1 cellular context compared by ENCODE assay signal in the genomic region with DNA sequence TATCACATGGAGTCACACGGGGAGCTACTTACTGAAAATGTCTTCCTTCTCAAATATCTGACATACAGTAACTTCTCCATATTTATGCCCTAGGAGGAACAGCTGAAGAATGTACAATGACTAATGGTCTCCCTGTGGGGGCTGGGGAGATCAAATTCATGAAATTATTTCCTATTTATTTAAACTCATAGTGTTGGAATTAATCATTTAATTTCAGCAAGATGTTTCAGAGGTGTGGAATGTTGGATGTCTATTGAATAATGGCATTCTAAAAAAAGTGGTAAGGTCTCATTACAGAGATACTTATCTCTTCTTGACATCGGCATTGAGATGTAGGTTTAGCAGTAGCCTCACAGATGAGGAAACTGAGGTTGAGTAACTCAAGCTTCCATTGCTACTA.
TF ChIP-seq lines count a peak whose summit lies in the region.

No MANE protein-coding gene starts in this region.

TF ChIP-seq in GM23338, 12 proteins besides CTCF, POLR2A, EP300 and RAD21 (continued from another document):
- TF ChIP-seq, protein P1, sequence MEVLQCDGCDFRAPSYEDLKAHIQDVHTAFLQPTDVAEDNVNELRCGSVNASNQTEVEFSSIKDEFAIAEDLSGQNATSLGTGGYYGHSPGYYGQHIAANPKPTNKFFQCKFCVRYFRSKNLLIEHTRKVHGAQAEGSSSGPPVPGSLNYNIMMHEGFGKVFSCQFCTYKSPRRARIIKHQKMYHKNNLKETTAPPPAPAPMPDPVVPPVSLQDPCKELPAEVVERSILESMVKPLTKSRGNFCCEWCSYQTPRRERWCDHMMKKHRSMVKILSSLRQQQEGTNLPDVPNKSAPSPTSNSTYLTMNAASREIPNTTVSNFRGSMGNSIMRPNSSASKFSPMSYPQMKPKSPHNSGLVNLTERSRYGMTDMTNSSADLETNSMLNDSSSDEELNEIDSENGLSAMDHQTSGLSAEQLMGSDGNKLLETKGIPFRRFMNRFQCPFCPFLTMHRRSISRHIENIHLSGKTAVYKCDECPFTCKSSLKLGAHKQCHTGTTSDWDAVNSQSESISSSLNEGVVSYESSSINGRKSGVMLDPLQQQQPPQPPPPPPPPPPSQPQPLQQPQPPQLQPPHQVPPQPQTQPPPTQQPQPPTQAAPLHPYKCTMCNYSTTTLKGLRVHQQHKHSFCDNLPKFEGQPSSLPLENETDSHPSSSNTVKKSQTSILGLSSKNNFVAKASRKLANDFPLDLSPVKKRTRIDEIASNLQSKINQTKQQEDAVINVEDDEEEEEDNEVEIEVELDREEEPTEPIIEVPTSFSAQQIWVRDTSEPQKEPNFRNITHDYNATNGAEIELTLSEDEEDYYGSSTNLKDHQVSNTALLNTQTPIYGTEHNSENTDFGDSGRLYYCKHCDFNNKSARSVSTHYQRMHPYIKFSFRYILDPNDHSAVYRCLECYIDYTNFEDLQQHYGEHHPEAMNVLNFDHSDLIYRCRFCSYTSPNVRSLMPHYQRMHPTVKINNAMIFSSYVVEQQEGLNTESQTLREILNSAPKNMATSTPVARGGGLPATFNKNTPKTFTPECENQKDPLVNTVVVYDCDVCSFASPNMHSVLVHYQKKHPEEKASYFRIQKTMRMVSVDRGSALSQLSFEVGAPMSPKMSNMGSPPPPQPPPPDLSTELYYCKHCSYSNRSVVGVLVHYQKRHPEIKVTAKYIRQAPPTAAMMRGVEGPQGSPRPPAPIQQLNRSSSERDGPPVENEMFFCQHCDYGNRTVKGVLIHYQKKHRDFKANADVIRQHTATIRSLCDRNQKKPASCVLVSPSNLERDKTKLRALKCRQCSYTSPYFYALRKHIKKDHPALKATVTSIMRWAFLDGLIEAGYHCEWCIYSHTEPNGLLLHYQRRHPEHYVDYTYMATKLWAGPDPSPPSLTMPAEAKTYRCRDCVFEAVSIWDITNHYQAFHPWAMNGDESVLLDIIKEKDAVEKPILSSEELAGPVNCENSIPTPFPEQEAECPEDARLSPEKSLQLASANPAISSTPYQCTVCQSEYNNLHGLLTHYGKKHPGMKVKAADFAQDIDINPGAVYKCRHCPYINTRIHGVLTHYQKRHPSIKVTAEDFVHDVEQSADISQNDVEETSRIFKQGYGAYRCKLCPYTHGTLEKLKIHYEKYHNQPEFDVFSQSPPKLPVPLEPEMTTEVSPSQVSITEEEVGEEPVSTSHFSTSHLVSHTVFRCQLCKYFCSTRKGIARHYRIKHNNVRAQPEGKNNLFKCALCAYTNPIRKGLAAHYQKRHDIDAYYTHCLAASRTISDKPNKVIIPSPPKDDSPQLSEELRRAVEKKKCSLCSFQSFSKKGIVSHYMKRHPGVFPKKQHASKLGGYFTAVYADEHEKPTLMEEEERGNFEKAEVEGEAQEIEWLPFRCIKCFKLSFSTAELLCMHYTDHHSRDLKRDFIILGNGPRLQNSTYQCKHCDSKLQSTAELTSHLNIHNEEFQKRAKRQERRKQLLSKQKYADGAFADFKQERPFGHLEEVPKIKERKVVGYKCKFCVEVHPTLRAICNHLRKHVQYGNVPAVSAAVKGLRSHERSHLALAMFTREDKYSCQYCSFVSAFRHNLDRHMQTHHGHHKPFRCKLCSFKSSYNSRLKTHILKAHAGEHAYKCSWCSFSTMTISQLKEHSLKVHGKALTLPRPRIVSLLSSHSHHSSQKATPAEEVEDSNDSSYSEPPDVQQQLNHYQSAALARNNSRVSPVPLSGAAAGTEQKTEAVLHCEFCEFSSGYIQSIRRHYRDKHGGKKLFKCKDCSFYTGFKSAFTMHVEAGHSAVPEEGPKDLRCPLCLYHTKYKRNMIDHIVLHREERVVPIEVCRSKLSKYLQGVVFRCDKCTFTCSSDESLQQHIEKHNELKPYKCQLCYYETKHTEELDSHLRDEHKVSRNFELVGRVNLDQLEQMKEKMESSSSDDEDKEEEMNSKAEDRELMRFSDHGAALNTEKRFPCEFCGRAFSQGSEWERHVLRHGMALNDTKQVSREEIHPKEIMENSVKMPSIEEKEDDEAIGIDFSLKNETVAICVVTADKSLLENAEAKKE (CRISPR knock-in tag; IDR thresholded peaks at IDR 0.05): no peak
- TF ChIP-seq ZNF114 (CRISPR knock-in tag; IDR thresholded peaks at IDR 0.05) (no peak), POLR2AphosphoS5 (IDR thresholded peaks at IDR 0.05; ENCODE audit: low read depth) (no peak), CREB1 (CRISPR knock-in tag; IDR thresholded peaks at IDR 0.05; ENCODE audit: low read depth) (no peak), STAT1 (IDR thresholded peaks at IDR 0.05; ENCODE audit: unreplicated experiment) (no peak), JUNB (IDR thresholded peaks at IDR 0.05; ENCODE audit: unreplicated experiment) (no peak), NANOG (IDR thresholded peaks at IDR 0.05; ENCODE audit: borderline replicate concordance) (no peak), EZH2 (IDR thresholded peaks at IDR 0.05; ENCODE audit: low read depth, unreplicated experiment) (no peak), ZNF331 (CRISPR knock-in tag; IDR thresholded peaks at IDR 0.05; ENCODE audit: low read depth) (no peak)
- TF ChIP-seq, protein P2, sequence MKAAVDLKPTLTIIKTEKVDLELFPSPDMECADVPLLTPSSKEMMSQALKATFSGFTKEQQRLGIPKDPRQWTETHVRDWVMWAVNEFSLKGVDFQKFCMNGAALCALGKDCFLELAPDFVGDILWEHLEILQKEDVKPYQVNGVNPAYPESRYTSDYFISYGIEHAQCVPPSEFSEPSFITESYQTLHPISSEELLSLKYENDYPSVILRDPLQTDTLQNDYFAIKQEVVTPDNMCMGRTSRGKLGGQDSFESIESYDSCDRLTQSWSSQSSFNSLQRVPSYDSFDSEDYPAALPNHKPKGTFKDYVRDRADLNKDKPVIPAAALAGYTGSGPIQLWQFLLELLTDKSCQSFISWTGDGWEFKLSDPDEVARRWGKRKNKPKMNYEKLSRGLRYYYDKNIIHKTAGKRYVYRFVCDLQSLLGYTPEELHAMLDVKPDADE (IDR thresholded peaks at IDR 0.05): no peak
- TF ChIP-seq, protein P3, sequence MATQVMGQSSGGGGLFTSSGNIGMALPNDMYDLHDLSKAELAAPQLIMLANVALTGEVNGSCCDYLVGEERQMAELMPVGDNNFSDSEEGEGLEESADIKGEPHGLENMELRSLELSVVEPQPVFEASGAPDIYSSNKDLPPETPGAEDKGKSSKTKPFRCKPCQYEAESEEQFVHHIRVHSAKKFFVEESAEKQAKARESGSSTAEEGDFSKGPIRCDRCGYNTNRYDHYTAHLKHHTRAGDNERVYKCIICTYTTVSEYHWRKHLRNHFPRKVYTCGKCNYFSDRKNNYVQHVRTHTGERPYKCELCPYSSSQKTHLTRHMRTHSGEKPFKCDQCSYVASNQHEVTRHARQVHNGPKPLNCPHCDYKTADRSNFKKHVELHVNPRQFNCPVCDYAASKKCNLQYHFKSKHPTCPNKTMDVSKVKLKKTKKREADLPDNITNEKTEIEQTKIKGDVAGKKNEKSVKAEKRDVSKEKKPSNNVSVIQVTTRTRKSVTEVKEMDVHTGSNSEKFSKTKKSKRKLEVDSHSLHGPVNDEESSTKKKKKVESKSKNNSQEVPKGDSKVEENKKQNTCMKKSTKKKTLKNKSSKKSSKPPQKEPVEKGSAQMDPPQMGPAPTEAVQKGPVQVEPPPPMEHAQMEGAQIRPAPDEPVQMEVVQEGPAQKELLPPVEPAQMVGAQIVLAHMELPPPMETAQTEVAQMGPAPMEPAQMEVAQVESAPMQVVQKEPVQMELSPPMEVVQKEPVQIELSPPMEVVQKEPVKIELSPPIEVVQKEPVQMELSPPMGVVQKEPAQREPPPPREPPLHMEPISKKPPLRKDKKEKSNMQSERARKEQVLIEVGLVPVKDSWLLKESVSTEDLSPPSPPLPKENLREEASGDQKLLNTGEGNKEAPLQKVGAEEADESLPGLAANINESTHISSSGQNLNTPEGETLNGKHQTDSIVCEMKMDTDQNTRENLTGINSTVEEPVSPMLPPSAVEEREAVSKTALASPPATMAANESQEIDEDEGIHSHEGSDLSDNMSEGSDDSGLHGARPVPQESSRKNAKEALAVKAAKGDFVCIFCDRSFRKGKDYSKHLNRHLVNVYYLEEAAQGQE (IDR thresholded peaks at IDR 0.05; ENCODE audit: unreplicated experiment): no peak
